12 cellular contexts compared by ENCODE assay signal in the genomic region with DNA sequence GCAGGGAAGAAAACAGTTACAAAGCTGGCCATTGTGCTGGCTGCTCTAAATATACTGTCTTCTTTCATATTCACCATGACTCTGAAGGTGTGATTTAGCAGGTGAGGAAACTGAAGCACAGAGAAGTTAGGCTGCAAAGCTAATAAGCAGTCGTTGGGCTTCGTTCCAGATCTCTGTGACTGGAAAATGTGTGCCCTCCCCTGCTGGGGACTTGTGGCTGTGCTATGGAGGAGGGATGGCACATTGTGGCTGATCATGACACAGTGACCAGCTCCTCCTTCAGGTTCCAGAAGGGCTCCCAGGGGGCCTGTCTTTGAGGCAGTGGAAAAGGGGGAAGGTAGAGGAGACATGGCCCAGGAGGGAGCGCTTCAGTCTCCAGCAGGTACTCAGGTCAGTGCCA. TPM values are rescaled to one million over a fixed set of nuclear protein-coding genes. Genes with fewer than 3 reads are reported as not detected.
DNase-seq lines count a peak whose midpoint lies in the region; FAIRE-seq lines count a peak whose summit lies in the region.
"Had no signal": no experiment of that assay in that cellular context is flagged by ENCODE, and none has a peak within 500 bp of the region (broad histone marks: within the 10 kb centered on the region; RNA-seq: fewer than 3 reads in every experiment).

No MANE protein-coding gene starts in this region.

- no peaks in the 10 kb centered on the region for H3K9me3 Mint-ChIP-seq in immature natural killer cell

- peak overlapping the region; percentile 64 to 92 (median 85) for H3K27ac Mint-ChIP-seq in immature natural killer cell

- peak; percentile 83 for FAIRE-seq in GM18507 (lab: Jason Lieb, UNC)
- FAIRE-seq: frontal cortex had no signal

- H3K4me1 Mint-ChIP-seq in immature natural killer cell = peaks cover 87 to 89% of the 10 kb centered on the region in 2 donors

- peaks cover 0 to 4% (median 3%) of the 10 kb centered on the region in 3 donors for H3K27me3 Mint-ChIP-seq in immature natural killer cell (ENCODE audit: low read depth in 3 of 3)

- peak; percentile 0 to 7 (median 1) for DNase-seq in NCI-H1417 (lab: John Stamatoyannopoulos, UW)
- no peak for DNase-seq in NCI-H1417 treated with DMSO at 0.1 percent for 48 hours (lab: John Stamatoyannopoulos, UW)
- DNase-seq in GM18507 (ENCODE audit: extremely low spot score, insufficient read length, low read depth) = no peak
- peak; percentile 15 for DNase-seq in OCI-M1 (lab: John Stamatoyannopoulos, UW)
- no peak for DNase-seq in immature natural killer cell
- no peak for DNase-seq in NCI-H2107 (lab: John Stamatoyannopoulos, UW)
- DNase-seq in KG1 (lab: John Stamatoyannopoulos, UW) = no peak
- no peak for DNase-seq in superior temporal gyrus (ENCODE audit: extremely low spot score)
- DNase-seq: 8988T, activated T-cell treated with anti-CD3 and anti-CD28 coated beads for 4 hours, EL had no signal

- no peaks in the 10 kb centered on the region for H3K36me3 Mint-ChIP-seq in immature natural killer cell

- H3K4me3 Mint-ChIP-seq in immature natural killer cell = peak overlapping the region in 4 of 5 donors; percentile 18 to 72 (median 36)

RNA-seq across cellular contexts. Expression of gene PXK, which starts 19.2 kb away (rescaled TPM):
- polyA plus RNA-seq in immature natural killer cell = 10 to 100 TPM; 30.3 to 47.5 (median 32.2) TPM

RNA-seq across cellular contexts. Expression of gene HTD2, which starts 45.6 kb away (rescaled TPM):
- 10 to 100 TPM; 12.1 to 27.0 (median 15.0) TPM for polyA plus RNA-seq in immature natural killer cell

RNA-seq across cellular contexts. Expression of gene RPP14, which starts 45.9 kb away (rescaled TPM):
- 1 to 10 TPM; 2.7 to 7.4 (median 3.2) TPM for polyA plus RNA-seq in immature natural killer cell

Comparison
In these comparisons a context has a peak if more than half of its experiments do, and no peak if none do; other contexts are left out.
1. DNase-seq: peak in NCI-H1417 (3 of 3) and OCI-M1 (single experiment); none in NCI-H1417 treated with DMSO at 0.1 percent for 48 hours (single experiment), GM18507 (single experiment), immature natural killer cell (0 of 3), NCI-H2107 (single experiment), KG1 (single experiment) and superior temporal gyrus (single experiment).